25 cellular contexts compared by ENCODE assay signal in the genomic region with DNA sequence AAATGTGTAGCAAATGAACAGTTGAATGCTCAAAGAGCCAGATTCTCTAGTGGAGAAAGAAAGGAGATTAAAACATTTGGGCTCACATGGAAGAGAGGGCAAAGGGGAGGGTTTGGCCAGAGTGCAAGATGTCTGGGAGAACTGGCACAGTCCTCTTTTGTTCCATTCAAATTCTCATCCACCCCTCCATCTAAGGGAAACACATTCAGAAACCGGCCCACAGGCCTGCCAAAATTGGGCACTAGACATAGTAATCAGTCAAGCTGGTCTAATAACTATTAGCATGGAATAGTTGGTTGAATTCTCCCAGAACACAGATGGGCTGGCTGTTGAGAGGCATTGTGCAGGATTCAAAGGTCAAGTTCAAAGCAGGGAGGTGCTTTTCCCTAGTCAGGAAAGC.
"Had no signal": no experiment of that assay in that cellular context is flagged by ENCODE, and none has a peak within 500 bp of the region (broad histone marks: within the 10 kb centered on the region; RNA-seq: fewer than 3 reads in every experiment).

No MANE protein-coding gene starts in this region.

- H3K27ac ChIP-seq: body of pancreas, Peyer's patch, RWPE1, SJCRH30 had no signal

- H3K27me3 ChIP-seq: body of pancreas, Peyer's patch, SJCRH30 had no signal

- H3K36me3 ChIP-seq: Peyer's patch, SJCRH30 had no signal

- DNase-seq: activated CD4-positive, alpha-beta T cell treated with anti-CD3 and anti-CD28 coated beads for 48 hours; activated CD4-positive, alpha-beta T cell treated with anti-CD3 and anti-CD28 coated beads, Interleukin-2, amount 50 U/mL, for 4 hours; activated CD8-positive, alpha-beta memory T cell treated with anti-CD3 and anti-CD28 coated beads, Interleukin-2, amount 50 U/mL, for 48 hours; activated CD8-positive, alpha-beta T cell treated with anti-CD3 and anti-CD28 coated beads, Interleukin-2, amount 10 ng/mL, durations not matched to agents 7 days and 5 days; activated naive CD4-positive, alpha-beta T cell; activated T-cell treated with anti-CD3 and anti-CD28 coated beads, Interleukin-2, amount 50 U/mL, for 1 hour; body of pancreas; central memory CD4-positive, alpha-beta T cell; KG1; NCI-H1092; NCI-H1417; NCI-H1930; NCI-H2171 treated with DMSO at 0.1 percent for 48 hours; NCI-H226; NCI-H510A; NCI-H526 treated with DMSO at 0.1 percent for 48 hours; NCI-H82; NK-92 treated with Interleukin-12 subunit alpha and Interleukin-12 subunit beta, amount 100 ng/mL, for 24 hours; OCI-M1; Peyer's patch; Right ventricle myocardium superior; SJCRH30; SK-N-SH; SW 1271 had no signal

- H3K9me3 ChIP-seq: body of pancreas, Peyer's patch, SJCRH30, SK-N-SH had no signal

- H3K4me1 ChIP-seq: body of pancreas, Peyer's patch, SJCRH30 had no signal

- H3K4me3 ChIP-seq: body of pancreas, Peyer's patch, SJCRH30 had no signal
